10 cellular contexts compared by ENCODE assay signal in the genomic region with DNA sequence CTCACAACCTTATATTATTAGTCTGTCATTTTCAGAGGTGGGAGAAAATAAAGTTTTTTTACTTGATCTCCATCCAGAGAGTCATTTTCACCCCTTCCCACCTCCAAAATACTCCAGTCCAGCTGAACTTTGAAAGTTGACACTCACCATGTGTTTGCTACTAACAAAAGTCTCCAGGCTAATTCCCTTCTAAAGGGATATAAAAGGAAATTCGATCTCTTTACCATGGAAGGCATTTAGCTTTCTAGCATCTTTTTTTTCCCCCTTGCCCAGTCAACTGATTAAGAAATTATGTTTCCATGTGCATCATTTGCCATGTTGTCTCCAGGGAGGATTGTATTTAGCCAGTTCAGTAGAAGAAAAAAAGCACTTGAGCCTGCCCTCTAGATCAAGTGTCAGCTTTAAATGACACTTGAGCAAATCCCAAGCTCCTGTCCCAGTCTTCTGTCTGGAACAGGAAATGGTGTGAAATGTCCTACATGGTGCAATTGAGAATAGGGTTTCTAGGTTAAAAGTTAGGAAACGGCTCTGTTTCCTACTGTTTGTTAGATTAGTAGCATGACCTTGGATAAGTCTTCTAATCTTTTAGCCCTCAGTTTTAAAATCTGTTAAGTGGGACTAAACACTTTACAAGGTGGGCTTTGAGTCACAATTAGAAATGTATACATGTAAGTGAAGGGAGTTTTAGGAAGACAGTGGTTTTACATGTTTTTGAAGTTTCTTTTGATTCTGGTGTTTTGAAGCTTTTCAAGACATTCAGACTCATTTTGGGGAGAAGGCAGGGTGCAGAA.
A peak's percentile ranks its signal among the peaks of the same experiment; 100 is the strongest.
DNase-seq lines count a peak whose midpoint lies in the region; ATAC-seq, FAIRE-seq and TF ChIP-seq lines count a peak whose summit lies in the region.
"Had no signal": no experiment of that assay in that cellular context is flagged by ENCODE, and none has a peak within 500 bp of the region (broad histone marks: within the 10 kb centered on the region; RNA-seq: fewer than 3 reads in every experiment).

No MANE protein-coding gene starts in this region.

- CTCF ChIA-PET in HepG2 (lab: Yijun Ruan, JAX; ENCODE audit: low intra/inter-chr PET ratio, low total read pairs): no interaction called here

- H3K9me3 ChIP-seq in HepG2 (ENCODE audit: low read length) (no peaks in the 10 kb centered on the region), right lobe of liver (no peaks in the 10 kb centered on the region), iPS-20b (ENCODE audit: insufficient read depth, low read depth, low read length) (no peaks in the 10 kb centered on the region)

- in situ Hi-C loops in HepG2 (cut with HindIII; ENCODE audit: extremely low pct_ligation_motif_present, low pct_unique_long_range_greater_than_20kb): loop anchor here (5.0 kb wide), 1 partner anchor 145 kb away; no protein-coding TSS in a partner anchor

- POLR2A ChIA-PET in HepG2 (lab: Yijun Ruan, JAX): no interaction called here

- no TSS peak for BruUV-seq in HepG2 (replicated peaks; lab: Mats Ljungman, UMichigan)

- FAIRE-seq in HepG2 (lab: Jason Lieb, UNC) (no peak), GM19239 (lab: Jason Lieb, UNC) (no peak)

- H2AFZ ChIP-seq in HepG2 (ENCODE audit: low read length): no peak overlapping the region

- no peak overlapping the region for H3K27ac ChIP-seq in HepG2 (ENCODE audit: extremely low read length, insufficient read depth, low read length)
- no peak overlapping the region for H3K27ac ChIP-seq in right lobe of liver
- H3K27ac ChIP-seq in iPS-20b (ENCODE audit: low read length): peak overlapping the region; percentile 72

- no peak for TF ChIP-seq RAD21 in HepG2 (CRISPR knock-in tag; IDR thresholded peaks at IDR 0.05)

- DNase-seq in HepG2 (ENCODE audit: low spot score) (no peak), right lobe of liver (no peak), SK-N-DZ (ENCODE audit: low spot score) (peak; percentile 37), Kasumi-1 (lab: John Stamatoyannopoulos, UW) (no peak), foreskin melanocyte (no peak), GM19239 (ENCODE audit: insufficient read length, low spot score) (no peak)
- DNase-seq: activated CD4-positive, alpha-beta T cell treated with anti-CD3 and anti-CD28 coated beads, Interleukin-2, amount 50 U/mL, for 48 hours; mammary epithelial cell had no signal

- H3K4me3 ChIP-seq in HepG2 (replicated peaks in 1 of 3; ENCODE audit: insufficient read depth in 1 of 3, low read depth in 2 of 3, low read length in 3 of 3) (no peak overlapping the region), right lobe of liver (no peak overlapping the region), iPS-20b (ENCODE audit: low read length) (peak overlapping the region; percentile 55; the same call in 1 of the 2 replicates)

- intact Hi-C loops in HepG2 (cut with micrococcal nuclease; ENCODE audit: unreplicated experiment): no loop called here
- intact Hi-C loops in right lobe of liver (cut with DNase I): loop anchor here in 1 of 2 donors (5.0 kb wide), 1 partner anchor 145 kb away; no protein-coding TSS in a partner anchor

- TF ChIP-seq EP300 in HepG2 (IDR thresholded peaks at IDR 0.05; ENCODE audit: low read depth in 2 of 2, low read length in 2 of 2): no peak
- no peak for TF ChIP-seq EP300 in HepG2 (CRISPR knock-in tag; IDR thresholded peaks at IDR 0.05; ENCODE audit: borderline replicate concordance)

- no peaks in the 10 kb centered on the region for H4K20me1 ChIP-seq in HepG2 (ENCODE audit: insufficient read depth, low read length)

- ATAC-seq in HepG2 (no peak), right lobe of liver (no peak), HG03175 (IDR thresholded peaks at IDR 0.05; ENCODE audit: unreplicated experiment) (no peak)

- 90% methylated on average over 2 of the region's 2 CpGs for WGBS in HepG2 (ENCODE audit: low lambda C conversion rate)
- 32% methylated on average over 2 of the region's 2 CpGs for WGBS in right lobe of liver (ENCODE audit: insufficient coverage, low coverage, low lambda C conversion rate, missing lambda C conversion rate)

- H3K36me3 ChIP-seq in HepG2 (replicated peaks in 1 of 2; ENCODE audit: control insufficient read depth in 1 of 2, insufficient read depth in 2 of 2, low read length in 2 of 2) (peaks cover 14 to 34% of the 10 kb centered on the region in 2 experiments; a peak in 4 of 5 replicates), right lobe of liver (no peaks in the 10 kb centered on the region), iPS-20b (ENCODE audit: insufficient read depth, low read depth, low read length) (peaks cover 27% of the 10 kb centered on the region)

- H3K4me2 ChIP-seq in HepG2 (ENCODE audit: low read depth, low read length): no peak overlapping the region

- H3K4me1 ChIP-seq in HepG2 (ENCODE audit: insufficient read depth, low read length) (peaks cover 42% of the 10 kb centered on the region), right lobe of liver (no peaks in the 10 kb centered on the region), iPS-20b (ENCODE audit: insufficient read depth, low read length) (peaks cover 31% of the 10 kb centered on the region)

- no peaks in the 10 kb centered on the region for H3K79me2 ChIP-seq in HepG2 (ENCODE audit: insufficient read depth, low read length)

- TF ChIP-seq CTCF in HepG2 (CRISPR knock-in tag; IDR thresholded peaks at IDR 0.05) (no peak), right lobe of liver (IDR thresholded peaks at IDR 0.05) (no peak)

- H3K9ac ChIP-seq in HepG2 (ENCODE audit: insufficient read depth, low read depth, low read length): no peak overlapping the region
- H3K9ac ChIP-seq in iPS-20b (ENCODE audit: low read depth, low read length): peak overlapping the region; percentile 43; the same call in 1 of the 2 replicates

- TF ChIP-seq POLR2A in HepG2 (IDR thresholded peaks at IDR 0.05; ENCODE audit: insufficient read depth in 1 of 2, low read depth in 2 of 2, low read length in 2 of 2) (no peak), right lobe of liver (IDR thresholded peaks at IDR 0.05) (no peak)

- H3K27me3 ChIP-seq in HepG2 (ENCODE audit: control insufficient read depth in 1 of 2, insufficient read depth in 2 of 2, low read length in 2 of 2) (no peaks in the 10 kb centered on the region), right lobe of liver (no peaks in the 10 kb centered on the region), iPS-20b (ENCODE audit: insufficient read depth, low read length) (no peaks in the 10 kb centered on the region)

TF ChIP-seq in HepG2, 621 proteins besides CTCF, POLR2A, EP300 and RAD21:
- TF ChIP-seq ZNF431 (CRISPR knock-in tag; IDR thresholded peaks at IDR 0.05; ENCODE audit: borderline replicate concordance, low read depth): no peak
- no peak for TF ChIP-seq ZNF7 (CRISPR knock-in tag; IDR thresholded peaks at IDR 0.05)
- TF ChIP-seq NFE2L2 (IDR thresholded peaks at IDR 0.05; ENCODE audit: low read length): no peak
- TF ChIP-seq, protein P1, sequence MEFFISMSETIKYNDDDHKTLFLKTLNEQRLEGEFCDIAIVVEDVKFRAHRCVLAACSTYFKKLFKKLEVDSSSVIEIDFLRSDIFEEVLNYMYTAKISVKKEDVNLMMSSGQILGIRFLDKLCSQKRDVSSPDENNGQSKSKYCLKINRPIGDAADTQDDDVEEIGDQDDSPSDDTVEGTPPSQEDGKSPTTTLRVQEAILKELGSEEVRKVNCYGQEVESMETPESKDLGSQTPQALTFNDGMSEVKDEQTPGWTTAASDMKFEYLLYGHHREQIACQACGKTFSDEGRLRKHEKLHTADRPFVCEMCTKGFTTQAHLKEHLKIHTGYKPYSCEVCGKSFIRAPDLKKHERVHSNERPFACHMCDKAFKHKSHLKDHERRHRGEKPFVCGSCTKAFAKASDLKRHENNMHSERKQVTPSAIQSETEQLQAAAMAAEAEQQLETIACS (CRISPR knock-in tag; IDR thresholded peaks at IDR 0.05): no peak
- no peak for TF ChIP-seq SPEN (CRISPR knock-in tag; IDR thresholded peaks at IDR 0.05; ENCODE audit: low read depth)
- peak; percentile 65; the same call in 1 of the 2 replicates for TF ChIP-seq ATF7 (IDR thresholded peaks at IDR 0.05)
- no peak for TF ChIP-seq ATF7 (CRISPR knock-in tag; IDR thresholded peaks at IDR 0.05)
- no peak for TF ChIP-seq ISX (CRISPR knock-in tag; conservative IDR thresholded peaks at IDR 0.05)
- peak; percentile 63 for TF ChIP-seq ZNF629 (CRISPR knock-in tag; conservative IDR thresholded peaks at IDR 0.05)
